ENCODE assay signal across 17 cellular contexts in genomic region chr1:62395291-62395690, GRCh38.
"Had no signal": no experiment of that assay in that cellular context is flagged by ENCODE, and none has a peak within 500 bp of the region (broad histone marks: within the 10 kb centered on the region; RNA-seq: fewer than 3 reads in every experiment).

No MANE protein-coding gene starts in this region.

- H3K27ac ChIP-seq: adrenal gland, body of pancreas, colonic mucosa, esophagus muscularis mucosa, prostate gland, WERI-Rb-1 had no signal

- DNase-seq: activated CD4-positive, alpha-beta T cell treated with anti-CD3 and anti-CD28 coated beads for 4 hours; activated CD8-positive, alpha-beta T cell treated with anti-CD3 and anti-CD28 coated beads for 36 hours; activated effector memory CD4-positive, alpha-beta T cell treated with anti-CD3 and anti-CD28 coated beads, Interleukin-2, amount 50 U/mL, for 16 hours; activated T-cell treated with anti-CD3 and anti-CD28 coated beads, Interleukin-2, amount 50 U/mL, for 48 hours; adrenal gland; body of pancreas; central memory CD4-positive, alpha-beta T cell; colonic mucosa; glutamatergic neuron; immature natural killer cell; sigmoid colon; stimulated activated CD4-positive, alpha-beta T cell treated with anti-CD3 and anti-CD28 coated beads, Interleukin-1b, Interleukin-23, amount 100 ng/mL, for 48 hours; stimulated activated naive CD4-positive, alpha-beta T cell; T-helper 17 cell; WERI-Rb-1 had no signal

- H3K4me1 ChIP-seq: adrenal gland, body of pancreas, colonic mucosa, esophagus muscularis mucosa, prostate gland, sigmoid colon had no signal

- H3K9me3 ChIP-seq: adrenal gland, body of pancreas, colonic mucosa, esophagus muscularis mucosa, prostate gland, sigmoid colon had no signal

- H3K4me3 ChIP-seq: adrenal gland, body of pancreas, colonic mucosa, esophagus muscularis mucosa, prostate gland, sigmoid colon had no signal

- H3K36me3 ChIP-seq: adrenal gland, colonic mucosa, esophagus muscularis mucosa, prostate gland, sigmoid colon, WERI-Rb-1 had no signal

- H3K27me3 ChIP-seq: adrenal gland, body of pancreas, colonic mucosa, sigmoid colon had no signal

- ATAC-seq: activated CD8-positive, alpha-beta T cell treated with anti-CD3 and anti-CD28 coated beads for 36 hours; body of pancreas; T-helper 17 cell had no signal
